ENCODE assay signal across 9 cellular contexts in the genomic region with DNA sequence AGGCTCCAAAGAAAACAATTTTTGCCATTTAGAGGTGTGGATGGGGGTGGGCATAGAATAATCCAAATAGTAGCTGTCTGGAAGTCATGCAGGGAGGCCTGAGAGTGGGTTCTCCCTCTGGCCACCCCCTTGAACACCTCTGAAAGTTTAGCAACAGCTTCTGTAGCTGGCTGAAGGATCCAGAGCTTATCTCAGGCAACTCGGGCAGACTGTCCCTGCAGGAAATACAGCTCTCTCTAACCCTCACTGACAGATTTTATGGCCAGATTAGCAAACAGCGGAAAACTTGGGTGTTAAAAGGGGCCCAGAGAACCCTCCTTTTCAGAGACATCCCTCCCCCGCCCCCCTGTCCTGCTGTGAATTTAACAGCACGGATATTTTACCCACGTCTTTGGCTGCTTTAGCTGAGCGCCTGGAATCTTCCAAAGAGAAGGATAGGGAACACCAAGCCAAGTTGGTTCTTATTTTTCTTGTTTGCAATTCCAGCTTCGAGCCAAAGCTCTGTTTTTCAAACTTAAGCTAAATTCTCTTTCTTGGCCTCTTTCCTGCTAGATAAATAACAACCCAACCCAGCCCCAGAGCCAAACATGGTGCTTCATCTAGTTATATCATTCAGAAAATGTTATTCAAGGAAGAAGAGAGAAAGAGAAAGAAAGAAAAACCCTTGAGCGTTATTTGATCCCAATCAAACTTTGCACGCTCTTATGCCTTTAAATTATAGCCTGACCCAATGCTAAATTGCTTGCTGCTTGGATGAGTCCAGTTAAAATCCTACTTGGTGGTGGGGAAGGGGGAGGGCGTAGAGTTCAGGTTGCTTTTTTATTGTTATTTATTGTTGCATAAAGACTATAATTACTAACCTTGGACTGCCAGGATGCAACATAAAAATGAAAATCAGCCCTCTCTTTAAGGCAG. TPM values are rescaled to one million over a fixed set of nuclear protein-coding genes. Genes with fewer than 3 reads are reported as not detected.
DNase-seq lines count a peak whose midpoint lies in the region; ATAC-seq, FAIRE-seq and TF ChIP-seq lines count a peak whose summit lies in the region.
"Had no signal": no experiment of that assay in that cellular context is flagged by ENCODE, and none has a peak within 500 bp of the region (broad histone marks: within the 10 kb centered on the region; RNA-seq: fewer than 3 reads in every experiment).

No MANE protein-coding gene starts in this region.

- no peaks in the 10 kb centered on the region for H4K20me1 ChIP-seq in OCI-LY3 (ENCODE audit: insufficient read depth, low read length)

- no peak for ATAC-seq in HG03039 (IDR thresholded peaks at IDR 0.05; ENCODE audit: unreplicated experiment)

- H3K4me2 ChIP-seq in OCI-LY3 (ENCODE audit: low read length), result no peak overlapping the region

- intact Hi-C loops in esophagus muscularis mucosa (cut with DNase I), result no loop called here

- DNase-seq in HAP-1 (ENCODE audit: low spot score in 2 of 2) (peak; percentile 34 to 56), esophagus muscularis mucosa (ENCODE audit: extremely low spot score) (no peak), urothelium cell line (ENCODE audit: low spot score) (no peak), NOMO-1 (lab: John Stamatoyannopoulos, UW; ENCODE audit: unreplicated experiment in 2 of 2) (no peak), cerebellar nuclear complex (lab: John Stamatoyannopoulos, UW) (no peak)
- DNase-seq: activated CD4-positive, CD25-positive, alpha-beta regulatory T cell treated with anti-CD3 and anti-CD28 coated beads, Interleukin-2, amount 50 U/mL, for 72 hours had no signal

- no peak for TF ChIP-seq POLR2A in esophagus muscularis mucosa (IDR thresholded peaks at IDR 0.05; ENCODE audit: low read depth)

- H3K79me2 ChIP-seq in OCI-LY3 (ENCODE audit: low read length), result peaks cover 47% of the 10 kb centered on the region

- TF ChIP-seq CTCF in OCI-LY3 (IDR thresholded peaks at IDR 0.05; ENCODE audit: low read depth, low read length) (no peak), esophagus muscularis mucosa (IDR thresholded peaks at IDR 0.05) (no peak)

- no peak overlapping the region for H3K9ac ChIP-seq in OCI-LY3 (ENCODE audit: low read length)
- H3K9ac ChIP-seq in rectal smooth muscle tissue (ENCODE audit: low read length), result peak overlapping the region; percentile 46

- H3K27me3 ChIP-seq in HAP-1 (ENCODE audit: low read depth) (no peaks in the 10 kb centered on the region), OCI-LY3 (ENCODE audit: low read depth, low read length) (no peaks in the 10 kb centered on the region), esophagus muscularis mucosa (no peaks in the 10 kb centered on the region), rectal smooth muscle tissue (ENCODE audit: control insufficient read depth, insufficient read depth, low read length) (no peaks in the 10 kb centered on the region)

- H3K36me3 ChIP-seq in HAP-1 (replicated peaks) (peaks cover 19% of the 10 kb centered on the region), OCI-LY3 (replicated peaks; ENCODE audit: low read depth, low read length) (peaks cover 21% of the 10 kb centered on the region), esophagus muscularis mucosa (peaks cover 4 to 25% (median 21%) of the 10 kb centered on the region in 4 donors), rectal smooth muscle tissue (ENCODE audit: control insufficient read depth, insufficient read depth, low read length) (no peaks in the 10 kb centered on the region)

- no peak for FAIRE-seq in urothelium cell line (lab: Jason Lieb, UNC)

- 15% methylated on average over 10 of the region's 10 CpGs for WGBS in esophagus muscularis mucosa

- no peaks in the 10 kb centered on the region for H3K9me3 ChIP-seq in HAP-1
- no peaks in the 10 kb centered on the region for H3K9me3 ChIP-seq in OCI-LY3 (ENCODE audit: insufficient read depth, low read length)
- no peaks in the 10 kb centered on the region for H3K9me3 ChIP-seq in esophagus muscularis mucosa

- TF ChIP-seq EP300 in esophagus muscularis mucosa (IDR thresholded peaks at IDR 0.05), result no peak

- H3K4me3 ChIP-seq in HAP-1, result peak overlapping the region; percentile 14
- no peak overlapping the region for H3K4me3 ChIP-seq in OCI-LY3 (ENCODE audit: low read length)
- peak overlapping the region; percentile 39 to 49 (median 42) for H3K4me3 ChIP-seq in esophagus muscularis mucosa
- peak overlapping the region; percentile 62 for H3K4me3 ChIP-seq in rectal smooth muscle tissue (ENCODE audit: low read length)

- in situ Hi-C loops in HAP-1 (cut with MboI; ENCODE audit: low sequenced_read_pairs), result no loop called here

- H3K27ac ChIP-seq in OCI-LY3 (ENCODE audit: low read length) (0 out of 2 replicates have a peak overlapping the region, but pooled peaks have one; percentile 11), esophagus muscularis mucosa (replicated peaks in 1 of 4) (peak overlapping the region; percentile 91 to 97 (median 96)), rectal smooth muscle tissue (ENCODE audit: low read depth, low read length) (peak overlapping the region; percentile 98)

- no peak overlapping the region for H2AFZ ChIP-seq in OCI-LY3 (ENCODE audit: low read depth, low read length)

- peaks cover 49% of the 10 kb centered on the region for H3K4me1 ChIP-seq in HAP-1
- H3K4me1 ChIP-seq in OCI-LY3 (ENCODE audit: low read length), result peaks cover 22% of the 10 kb centered on the region
- peaks cover 37 to 76% (median 76%) of the 10 kb centered on the region in 4 donors for H3K4me1 ChIP-seq in esophagus muscularis mucosa
- peaks cover 54% of the 10 kb centered on the region for H3K4me1 ChIP-seq in rectal smooth muscle tissue (ENCODE audit: control insufficient read depth, insufficient read depth, low read length)

RNA-seq across cellular contexts. Expression of gene HOXB2, which starts 2.3 kb away (rescaled TPM):
- total RNA-seq in esophagus muscularis mucosa, result 10 to 100 TPM; 36.3 to 86.4 (median 63.4) TPM

RNA-seq across cellular contexts. Expression of gene HOXB1, which starts 16.4 kb away (rescaled TPM):
- total RNA-seq in esophagus muscularis mucosa, result not detected

RNA-seq across cellular contexts. Expression of gene HOXB4, which starts 31.0 kb away (rescaled TPM):
- 1 to 10 TPM; 3.5 to 8.3 (median 5.0) TPM for total RNA-seq in esophagus muscularis mucosa

RNA-seq across cellular contexts. Expression of gene HOXB3, which starts 42.9 kb away (rescaled TPM):
- total RNA-seq in esophagus muscularis mucosa, result 10 to 100 TPM; 10.8 to 34.9 (median 28.7) TPM

RNA-seq across cellular contexts. Expression of gene HOXB5, which starts 46.4 kb away (rescaled TPM):
- total RNA-seq in esophagus muscularis mucosa, result under 1 TPM; 0.17 to 0.83 (median 0.36) TPM

Comparison
In these comparisons a context has a peak if more than half of its experiments do, and no peak if none do; other contexts are left out.
1. DNase-seq: peak in HAP-1 (2 of 2); none in esophagus muscularis mucosa (single experiment), urothelium cell line (single experiment), NOMO-1 (0 of 2) and cerebellar nuclear complex (0 of 2).
2. H3K27ac ChIP-seq: peak in every context shown above with its lines; median percentile 98 in rectal smooth muscle tissue; 96 in esophagus muscularis mucosa; 11 in OCI-LY3.